In genomic region chr5:38595149-38595725, GRCh38 we compare ENCODE assay signal across 11 cellular contexts. TPM values are rescaled to one million over a fixed set of nuclear protein-coding genes. Genes with fewer than 3 reads are reported as not detected.
A peak's percentile ranks its signal among the peaks of the same experiment; 100 is the strongest.
DNase-seq lines count a peak whose midpoint lies in the region; ATAC-seq and TF ChIP-seq lines count a peak whose summit lies in the region.
"Had no signal": no experiment of that assay in that cellular context is flagged by ENCODE, and none has a peak within 500 bp of the region (broad histone marks: within the 10 kb centered on the region; RNA-seq: fewer than 3 reads in every experiment).

No MANE protein-coding gene starts in this region.

- no peak overlapping the region for H3K4me3 Mint-ChIP-seq in immature natural killer cell
- H3K4me3 Mint-ChIP-seq: activated naive CD4-positive, alpha-beta T cell treated with anti-CD3 and anti-CD28 coated beads for 36 hours had no signal

- H3K27me3 Mint-ChIP-seq in immature natural killer cell (ENCODE audit: low read depth in 3 of 3), result peaks cover 2 to 4% (median 3%) of the 10 kb centered on the region in 3 donors

- H3K27ac ChIP-seq in left ventricle myocardium inferior (replicated peaks), result peak overlapping the region; percentile 48
- H3K27ac ChIP-seq in heart right ventricle, result peak overlapping the region in 2 of 10 donors; percentile 30 to 36
- H3K27ac ChIP-seq: HL-60 had no signal

- peak overlapping the region; percentile 24 for H3K4me3 ChIP-seq in left ventricle myocardium inferior
- peak overlapping the region in 1 of 10 donors; percentile 13 for H3K4me3 ChIP-seq in heart right ventricle
- H3K4me3 ChIP-seq in fibroblast of pulmonary artery (replicated peaks; ENCODE audit: low read depth, low read length), result no peak overlapping the region

- intact Hi-C loops in left ventricle myocardium inferior (cut with micrococcal nuclease), result no loop called here
- intact Hi-C loops in heart right ventricle (cut with DNase I), result no loop called here

- H3K4me1 ChIP-seq in left ventricle myocardium inferior (peaks cover 64% of the 10 kb centered on the region), heart right ventricle (peaks cover 7 to 70% (median 24%) of the 10 kb centered on the region in 9 donors)

- no peaks in the 10 kb centered on the region for H3K36me3 ChIP-seq in left ventricle myocardium inferior
- H3K36me3 ChIP-seq in heart right ventricle, result no peaks in the 10 kb centered on the region

- no peaks in the 10 kb centered on the region for H3K4me1 Mint-ChIP-seq in immature natural killer cell

- ATAC-seq in heart right ventricle (no peak), HG03432 (IDR thresholded peaks at IDR 0.05; ENCODE audit: unreplicated experiment) (no peak)

- DNase-seq in left ventricle myocardium inferior, result no peak
- no peak for DNase-seq in heart right ventricle
- peak; percentile 70 for DNase-seq in amniotic epithelial cell (ENCODE audit: low read depth)
- peak; percentile 79 for DNase-seq in fibroblast of pulmonary artery (ENCODE audit: low read depth)
- peak; percentile 43 for DNase-seq in stromal cell of bone marrow (ENCODE audit: low read depth)
- DNase-seq in DMS153 (lab: John Stamatoyannopoulos, UW), result no peak
- no peak for DNase-seq in immature natural killer cell
- DNase-seq: 8988T; activated naive CD4-positive, alpha-beta T cell treated with anti-CD3 and anti-CD28 coated beads for 36 hours had no signal

- H3K9me3 ChIP-seq in left ventricle myocardium inferior (replicated peaks) (no peaks in the 10 kb centered on the region), heart right ventricle (no peaks in the 10 kb centered on the region)

- TF ChIP-seq CTCF in left ventricle myocardium inferior (IDR thresholded peaks at IDR 0.05; ENCODE audit: borderline replicate concordance) (no peak), heart right ventricle (IDR thresholded peaks at IDR 0.05) (no peak), fibroblast of pulmonary artery (IDR thresholded peaks at IDR 0.05; ENCODE audit: low read length, missing control alignments) (no peak)

- H3K27ac Mint-ChIP-seq in immature natural killer cell, result no peak overlapping the region
- H3K27ac Mint-ChIP-seq: activated naive CD4-positive, alpha-beta T cell treated with anti-CD3 and anti-CD28 coated beads for 36 hours had no signal

- H3K36me3 Mint-ChIP-seq in immature natural killer cell, result no peaks in the 10 kb centered on the region

- H3K9me3 Mint-ChIP-seq in immature natural killer cell, result peaks cover 0 to 2% (median 0%) of the 10 kb centered on the region in 6 donors
- H3K9me3 Mint-ChIP-seq: activated naive CD4-positive, alpha-beta T cell treated with anti-CD3 and anti-CD28 coated beads for 36 hours had no signal

- WGBS in heart right ventricle, 2 donors, result 57 to 58% methylated on average over 5 of the region's 5 CpGs

- H3K27me3 ChIP-seq in left ventricle myocardium inferior (ENCODE audit: low read depth) (no peaks in the 10 kb centered on the region), heart right ventricle (no peaks in the 10 kb centered on the region)

RNA-seq across cellular contexts. Expression of gene LIFR, which starts 38.8 kb away (rescaled TPM):
- total RNA-seq in left ventricle myocardium inferior (45.8 TPM), heart right ventricle (10 to 100 TPM; 34.7 to 58.8 (median 46.0) TPM)
- polyA plus RNA-seq in heart right ventricle (10 to 100 TPM in 1 of 2 donors, 1 to 10 TPM in 1; 6.0 to 27.2 TPM), immature natural killer cell (not detected)

Comparison
In these comparisons a context has a peak if more than half of its experiments do, and no peak if none do; other contexts are left out.
1. DNase-seq: peak in amniotic epithelial cell (single experiment), fibroblast of pulmonary artery (single experiment) and stromal cell of bone marrow (single experiment); none in left ventricle myocardium inferior (single experiment), heart right ventricle (0 of 2), DMS153 (single experiment) and immature natural killer cell (0 of 3).